ENCODE assay signal across 8 cellular contexts in the genomic region with DNA sequence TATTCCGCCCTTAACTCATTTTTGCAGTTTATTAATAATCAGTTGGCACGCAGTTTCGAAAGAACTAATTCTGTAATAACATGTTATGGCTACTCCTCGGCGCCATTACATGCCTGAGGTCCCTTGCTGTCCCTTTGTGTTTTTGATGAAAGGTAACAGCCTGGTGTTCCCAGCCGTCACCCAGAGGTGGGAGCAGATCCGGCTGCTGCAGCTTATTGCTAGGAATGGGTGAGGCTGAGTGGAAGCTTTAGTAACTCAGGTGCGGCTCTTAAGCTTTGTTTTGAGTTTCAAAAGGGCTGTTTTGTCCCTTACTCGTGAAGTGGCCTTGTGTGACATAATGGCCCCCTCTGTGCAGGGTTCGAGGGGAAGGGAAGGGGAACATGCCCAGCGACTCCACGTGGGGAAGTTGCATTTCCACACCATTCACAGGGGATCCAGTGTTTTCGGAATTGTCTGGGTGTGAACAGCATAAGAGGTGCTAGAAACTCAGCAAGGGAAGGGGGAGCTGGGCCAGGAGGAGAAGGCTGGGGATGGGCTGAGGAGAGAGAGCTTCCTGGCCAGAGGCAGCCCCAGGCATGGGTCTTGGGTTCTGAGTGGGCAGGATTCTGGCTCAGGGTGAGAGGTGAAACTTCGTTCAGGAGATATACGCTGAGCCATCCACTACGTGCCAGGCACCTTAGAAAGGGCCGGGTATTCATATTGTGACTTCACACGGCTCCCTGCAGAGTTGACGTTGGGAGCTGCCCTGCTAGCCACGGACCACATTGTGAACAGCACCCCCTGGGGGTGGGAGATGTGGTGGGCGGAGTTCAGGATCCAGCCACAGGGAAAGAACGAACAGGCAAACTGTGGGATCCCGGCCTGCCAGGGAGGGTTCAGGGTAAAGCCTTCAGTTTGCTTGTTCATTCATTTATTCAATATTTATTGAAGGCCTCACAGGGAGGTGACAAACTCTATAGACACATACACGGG.
DNase-seq lines count a peak whose midpoint lies in the region; ATAC-seq and TF ChIP-seq lines count a peak whose summit lies in the region.

No MANE protein-coding gene starts in this region.

- peaks cover 4% of the 10 kb centered on the region for H3K4me1 Mint-ChIP-seq in activated naive CD8-positive, alpha-beta T cell treated with anti-CD3 and anti-CD28 coated beads, Interleukin-2, amount 10 ng/mL, durations not matched to agents 7 days and 5 days

- peaks cover 22% of the 10 kb centered on the region for H3K27me3 Mint-ChIP-seq in activated naive CD8-positive, alpha-beta T cell treated with anti-CD3 and anti-CD28 coated beads, Interleukin-2, amount 10 ng/mL, durations not matched to agents 7 days and 5 days

- POLR2A ChIA-PET in activated naive CD8-positive, alpha-beta T cell treated with anti-CD3 and anti-CD28 coated beads, Interleukin-2, amount 10 ng/mL, durations not matched to agents 7 days and 5 days (lab: Charles Lee), result no interaction called here

- H3K27ac Mint-ChIP-seq in activated naive CD8-positive, alpha-beta T cell treated with anti-CD3 and anti-CD28 coated beads, Interleukin-2, amount 10 ng/mL, durations not matched to agents 7 days and 5 days, result no peak overlapping the region

- no peak for TF ChIP-seq POLR2A in GM18505 (IDR thresholded peaks at IDR 0.05; ENCODE audit: borderline replicate concordance, extremely low read depth, insufficient read depth, insufficient read length)

- no peaks in the 10 kb centered on the region for H3K9me3 Mint-ChIP-seq in activated naive CD8-positive, alpha-beta T cell treated with anti-CD3 and anti-CD28 coated beads, Interleukin-2, amount 10 ng/mL, durations not matched to agents 7 days and 5 days

- H3K4me3 Mint-ChIP-seq in activated naive CD8-positive, alpha-beta T cell treated with anti-CD3 and anti-CD28 coated beads, Interleukin-2, amount 10 ng/mL, durations not matched to agents 7 days and 5 days, result no peak overlapping the region

- no peaks in the 10 kb centered on the region for H3K36me3 Mint-ChIP-seq in activated naive CD8-positive, alpha-beta T cell treated with anti-CD3 and anti-CD28 coated beads, Interleukin-2, amount 10 ng/mL, durations not matched to agents 7 days and 5 days

- ATAC-seq in activated naive CD8-positive, alpha-beta T cell treated with anti-CD3 and anti-CD28 coated beads, Interleukin-2, amount 10 ng/mL, durations not matched to agents 7 days and 5 days (ENCODE audit: low read depth), result no peak
- no peak for ATAC-seq in stimulated activated naive CD8-positive, alpha-beta T cell treated with anti-CD3 and anti-CD28 coated beads, Interleukin-15, Interleukin-2, amounts not matched to agents 100 U/mL and 50 U/mL, for 24 hours
- ATAC-seq in HG03025 (IDR thresholded peaks at IDR 0.05; ENCODE audit: low FRiP score, unreplicated experiment) (no peak), GM18505 (IDR thresholded peaks at IDR 0.05; ENCODE audit: unreplicated experiment) (no peak)

- DNase-seq in ELR (ENCODE audit: low read depth) (peak; percentile 33), LoVo (ENCODE audit: low spot score) (peak; percentile 8), iPS-NIHi11 (ENCODE audit: low spot score) (peak; percentile 74), DMS79 (lab: John Stamatoyannopoulos, UW) (no peak)
- peak; percentile 33 for DNase-seq in activated naive CD8-positive, alpha-beta T cell treated with anti-CD3 and anti-CD28 coated beads, Interleukin-2, amount 10 ng/mL, durations not matched to agents 7 days and 5 days
- peak; percentile 35 for DNase-seq in stimulated activated naive CD8-positive, alpha-beta T cell treated with anti-CD3 and anti-CD28 coated beads, Interleukin-15, Interleukin-2, amounts not matched to agents 100 U/mL and 50 U/mL, for 24 hours
